15 cellular contexts compared by ENCODE assay signal in the genomic region with DNA sequence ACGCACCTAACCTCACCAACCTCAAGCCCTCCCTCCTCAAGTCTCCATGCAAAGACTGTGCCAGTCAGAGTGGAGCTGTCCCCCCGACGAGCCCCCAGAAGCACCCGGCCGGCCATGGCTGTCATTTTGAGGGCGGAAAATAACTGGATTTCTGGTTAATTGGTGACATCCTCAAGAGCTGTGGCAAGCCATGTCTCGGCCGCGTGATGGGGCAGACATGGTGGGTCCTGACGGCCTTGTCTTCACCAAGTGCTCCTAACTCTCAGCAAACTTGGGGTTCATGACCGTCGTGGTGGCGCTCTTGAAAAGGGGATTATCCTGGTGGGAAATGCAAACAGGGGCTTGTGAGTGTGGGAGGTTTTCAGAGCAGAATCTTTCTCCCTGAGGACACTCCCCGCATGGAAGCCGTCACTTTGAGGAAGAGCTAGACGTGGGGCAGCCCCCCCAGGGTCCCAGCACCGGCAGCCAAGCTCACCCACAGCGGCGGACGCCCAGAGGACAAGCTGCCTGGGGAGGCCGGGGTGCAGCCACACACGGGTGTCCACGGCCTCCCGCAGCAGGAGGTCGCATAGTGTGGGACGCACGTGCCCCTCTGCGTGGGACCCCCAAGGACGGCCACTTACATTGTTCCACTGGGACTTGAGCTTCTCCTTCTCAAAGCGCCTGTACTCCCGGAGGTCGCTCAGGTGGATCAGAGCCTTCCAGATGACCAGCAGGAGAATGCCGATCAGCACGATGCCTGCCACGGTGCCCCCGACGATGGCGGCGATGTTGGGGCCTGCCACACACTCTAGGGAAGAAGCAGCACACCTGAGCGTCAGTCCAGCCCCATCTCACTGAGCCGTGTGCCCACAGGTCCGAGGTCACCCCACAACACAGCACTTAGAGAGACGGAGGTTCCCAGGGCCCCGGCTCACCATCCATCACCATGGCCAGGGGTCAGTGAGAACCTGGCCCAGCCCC.
"Had no signal": no experiment of that assay in that cellular context is flagged by ENCODE, and none has a peak within 500 bp of the region (broad histone marks: within the 10 kb centered on the region; RNA-seq: fewer than 3 reads in every experiment).

No MANE protein-coding gene starts in this region.

- H3K27me3 ChIP-seq: ovary had no signal

- H3K27ac ChIP-seq: body of pancreas, ovary, stomach, thoracic aorta had no signal

- H3K27ac Mint-ChIP-seq: activated B cell treated with CpG ODN at 0.5 μM for 24 hours; activated CD4-positive, alpha-beta T cell treated with anti-CD3 and anti-CD28 coated beads, Interleukin-2, amount 10 ng/mL, durations not matched to agents 24 days and 14 days; activated naive CD4-positive, alpha-beta T cell treated with anti-CD3 and anti-CD28 coated beads for 36 hours; activated T-helper 17 cell treated with anti-CD3 and anti-CD28 coated beads, Interleukin-2, amount 50 U/mL, for 72 hours had no signal

- H3K9me3 Mint-ChIP-seq: activated B cell treated with CpG ODN at 0.5 μM for 24 hours; activated CD4-positive, alpha-beta T cell treated with anti-CD3 and anti-CD28 coated beads, Interleukin-2, amount 10 ng/mL, durations not matched to agents 24 days and 14 days; activated naive CD4-positive, alpha-beta T cell treated with anti-CD3 and anti-CD28 coated beads for 36 hours; activated T-helper 17 cell treated with anti-CD3 and anti-CD28 coated beads, Interleukin-2, amount 50 U/mL, for 72 hours had no signal

- H3K4me3 Mint-ChIP-seq: activated B cell treated with CpG ODN at 0.5 μM for 24 hours; activated CD4-positive, alpha-beta T cell treated with anti-CD3 and anti-CD28 coated beads, Interleukin-2, amount 10 ng/mL, durations not matched to agents 24 days and 14 days; activated naive CD4-positive, alpha-beta T cell treated with anti-CD3 and anti-CD28 coated beads for 36 hours; activated T-helper 17 cell treated with anti-CD3 and anti-CD28 coated beads, Interleukin-2, amount 50 U/mL, for 72 hours; naive thymus-derived CD4-positive, alpha-beta T cell had no signal

- H3K9me3 ChIP-seq: body of pancreas, ovary, stomach, thoracic aorta had no signal

- H3K4me3 ChIP-seq: body of pancreas, ovary, stomach, thoracic aorta had no signal

- H3K27me3 Mint-ChIP-seq: activated B cell treated with CpG ODN at 0.5 μM for 24 hours; activated CD4-positive, alpha-beta T cell treated with anti-CD3 and anti-CD28 coated beads, Interleukin-2, amount 10 ng/mL, durations not matched to agents 24 days and 14 days; activated T-helper 17 cell treated with anti-CD3 and anti-CD28 coated beads, Interleukin-2, amount 50 U/mL, for 72 hours; naive thymus-derived CD4-positive, alpha-beta T cell had no signal

- H3K36me3 ChIP-seq: ovary, thoracic aorta had no signal

- DNase-seq: activated B cell treated with CpG ODN at 0.5 μM for 24 hours; activated CD4-positive, alpha-beta T cell treated with anti-CD3 and anti-CD28 coated beads, Interleukin-2, amount 10 ng/mL, durations not matched to agents 24 days and 14 days; activated naive CD4-positive, alpha-beta T cell treated with anti-CD3 and anti-CD28 coated beads for 36 hours; amniotic stem cell; body of pancreas; dermis blood vessel endothelial cell; hippocampal formation; naive thymus-derived CD4-positive, alpha-beta T cell; ovary; stimulated activated CD4-positive, alpha-beta T cell treated with anti-CD3 and anti-CD28 coated beads, Interleukin-15, amount 100 ng/mL, for 24 hours; stimulated activated CD4-positive, alpha-beta T cell treated with anti-CD3 and anti-CD28 coated beads, Interleukin-4, amount 100 ng/mL, for 24 hours; stomach; T-helper 2 cell had no signal

- ATAC-seq: activated T-helper 17 cell treated with anti-CD3 and anti-CD28 coated beads, Interleukin-2, amount 50 U/mL, for 72 hours; body of pancreas; naive thymus-derived CD4-positive, alpha-beta T cell had no signal
